In the genomic region with DNA sequence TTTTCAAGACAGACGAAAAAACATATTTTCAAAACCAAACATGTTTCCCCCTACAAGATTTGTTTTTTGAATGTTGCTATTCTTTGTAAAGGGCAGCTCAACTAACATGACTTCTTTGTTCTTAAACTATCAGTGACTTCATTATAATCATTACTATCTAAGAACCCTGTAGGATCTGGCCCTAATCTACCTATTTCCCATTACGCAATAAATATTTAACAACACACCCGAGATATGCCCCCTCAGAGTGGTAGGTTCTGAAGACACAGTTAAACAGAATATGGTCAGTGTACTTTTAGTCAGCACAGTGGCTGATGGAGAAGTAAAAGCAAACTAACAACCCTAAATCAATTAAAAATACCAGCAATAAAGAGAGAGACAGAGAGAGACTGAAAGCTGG, we compare ENCODE assay signal across 34 cellular contexts.
"Had no signal": no experiment of that assay in that cellular context is flagged by ENCODE, and none has a peak within 500 bp of the region (broad histone marks: within the 10 kb centered on the region; RNA-seq: fewer than 3 reads in every experiment).

No MANE protein-coding gene starts in this region.

- H3K36me3 ChIP-seq: adrenal gland, brain microvascular endothelial cell had no signal

- H3K4me1 ChIP-seq: adrenal gland, body of pancreas, breast epithelium had no signal

- FAIRE-seq: astrocyte, colon, TTC549 had no signal

- DNase-seq: activated B cell treated with CpG ODN at 0.5 μM for 24 hours; activated CD4-positive, alpha-beta memory T cell treated with anti-CD3 and anti-CD28 coated beads for 36 hours; activated CD4-positive, alpha-beta T cell treated with anti-CD3 and anti-CD28 coated beads for 4 hours; activated CD4-positive, alpha-beta T cell treated with anti-CD3 and anti-CD28 coated beads, Interleukin-2, amount 10 ng/mL, durations not matched to agents 24 days and 14 days; activated CD4-positive, alpha-beta T cell treated with anti-CD3 and anti-CD28 coated beads, Interleukin-2, amount 50 U/mL, for 1 hour; activated CD4-positive, alpha-beta T cell treated with anti-CD3 and anti-CD28 coated beads, Interleukin-2, amount 50 U/mL, for 4 hours; activated CD4-positive, CD25-positive, alpha-beta regulatory T cell treated with anti-CD3 and anti-CD28 coated beads, Interleukin-2, amount 50 U/mL, for 72 hours; activated CD8-positive, alpha-beta memory T cell treated with anti-CD3 and anti-CD28 coated beads, Interleukin-2, amount 50 U/mL, for 4 hours; activated CD8-positive, alpha-beta T cell treated with anti-CD3 and anti-CD28 coated beads for 36 hours; activated effector memory CD4-positive, alpha-beta T cell treated with anti-CD3 and anti-CD28 coated beads, Interleukin-2, amount 50 U/mL, for 16 hours; activated gamma-delta T cell treated with Interleukin-2 at 50 U/mL for 16 hours; activated naive CD4-positive, alpha-beta T cell; activated naive CD4-positive, alpha-beta T cell treated with anti-CD3 and anti-CD28 coated beads for 36 hours; activated naive CD4-positive, alpha-beta T cell treated with anti-CD3 and anti-CD28 coated beads, Interleukin-2, amount 50 U/mL, for 16 hours; activated naive CD8-positive, alpha-beta T cell treated with anti-CD3 and anti-CD28 coated beads for 36 hours; activated T-cell treated with anti-CD3 and anti-CD28 coated beads for 4 hours; activated T-cell treated with anti-CD3 and anti-CD28 coated beads, Interleukin-2, amount 50 U/mL, for 1 hour; activated T-cell treated with anti-CD3 and anti-CD28 coated beads, Interleukin-2, amount 50 U/mL, for 4 hours; activated T-cell treated with anti-CD3 and anti-CD28 coated beads, Interleukin-2, amount 50 U/mL, for 72 hours; adrenal gland; amniotic stem cell; aorta; body of pancreas; brain microvascular endothelial cell; central memory CD4-positive, alpha-beta T cell; T-helper 2 cell; T-helper 9 cell had no signal

- ATAC-seq: activated CD8-positive, alpha-beta T cell treated with anti-CD3 and anti-CD28 coated beads for 36 hours; activated naive CD4-positive, alpha-beta T cell treated with anti-CD3 and anti-CD28 coated beads, Interleukin-2, amount 50 U/mL, for 72 hours; activated T-cell treated with anti-CD3 and anti-CD28 coated beads, Interleukin-2, amount 50 U/mL, for 4 hours; activated T-cell treated with anti-CD3 and anti-CD28 coated beads, Interleukin-2, amount 50 U/mL, for 72 hours; activated T-helper 17 cell treated with anti-CD3 and anti-CD28 coated beads, Interleukin-2, amount 50 U/mL, for 72 hours; body of pancreas had no signal

- H3K27ac ChIP-seq: adrenal gland, body of pancreas, brain microvascular endothelial cell, breast epithelium, VCaP had no signal

- H3K27me3 ChIP-seq: adrenal gland, body of pancreas, brain microvascular endothelial cell, breast epithelium had no signal

- H3K4me3 ChIP-seq: adrenal gland, body of pancreas, breast epithelium had no signal

- H3K9me3 ChIP-seq: adrenal gland, body of pancreas, breast epithelium had no signal
